Comparison of ENCODE assay signal across 1 cellular context in the genomic region with DNA sequence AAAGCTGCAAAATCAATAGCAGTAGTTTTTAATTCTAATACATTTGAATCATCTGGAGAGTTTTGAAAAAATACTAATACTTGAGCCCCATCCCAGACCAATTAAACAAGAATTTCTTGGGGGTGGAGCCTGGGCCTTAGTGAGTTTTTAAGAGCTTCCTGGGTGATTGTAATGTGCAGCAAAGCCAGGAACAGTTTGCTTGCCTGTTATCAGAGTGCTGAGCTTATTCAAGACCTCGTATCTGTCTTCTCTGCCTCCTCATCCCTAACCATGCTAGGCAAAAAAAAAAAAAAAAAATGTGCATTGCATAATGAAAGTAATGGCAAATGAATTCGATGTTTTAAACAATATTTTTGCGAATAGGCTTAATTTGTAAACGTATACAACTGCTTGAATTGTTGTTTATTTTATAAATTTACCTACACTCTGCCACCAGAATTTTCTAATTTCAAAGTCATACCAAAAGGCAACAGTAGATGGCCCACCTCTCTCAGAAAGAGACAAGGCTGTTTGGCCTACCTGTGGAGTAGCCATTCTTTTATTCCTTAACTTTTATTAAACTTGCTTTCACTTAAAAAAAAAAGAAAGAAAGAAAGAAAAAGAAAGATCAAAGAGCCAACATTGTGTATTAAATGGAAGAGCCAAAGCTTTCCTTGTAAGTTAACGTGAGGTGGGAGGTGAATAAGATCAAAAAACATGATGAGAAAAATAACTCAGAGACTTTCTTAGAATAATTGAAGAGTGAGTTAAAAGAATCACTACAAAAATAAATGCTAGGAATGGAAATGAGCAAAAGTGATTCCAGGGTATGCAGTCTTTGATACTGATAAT.
TF ChIP-seq lines count a peak whose summit lies in the region.

No MANE protein-coding gene starts in this region.

TF ChIP-seq in IMR-90, 13 proteins besides CTCF, POLR2A, EP300 and RAD21 (continued from another document):
- TF ChIP-seq, protein P1, sequence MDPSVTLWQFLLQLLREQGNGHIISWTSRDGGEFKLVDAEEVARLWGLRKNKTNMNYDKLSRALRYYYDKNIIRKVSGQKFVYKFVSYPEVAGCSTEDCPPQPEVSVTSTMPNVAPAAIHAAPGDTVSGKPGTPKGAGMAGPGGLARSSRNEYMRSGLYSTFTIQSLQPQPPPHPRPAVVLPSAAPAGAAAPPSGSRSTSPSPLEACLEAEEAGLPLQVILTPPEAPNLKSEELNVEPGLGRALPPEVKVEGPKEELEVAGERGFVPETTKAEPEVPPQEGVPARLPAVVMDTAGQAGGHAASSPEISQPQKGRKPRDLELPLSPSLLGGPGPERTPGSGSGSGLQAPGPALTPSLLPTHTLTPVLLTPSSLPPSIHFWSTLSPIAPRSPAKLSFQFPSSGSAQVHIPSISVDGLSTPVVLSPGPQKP (IDR thresholded peaks at IDR 0.05; ENCODE audit: borderline replicate concordance, low read depth, low read length), result no peak
